10 cellular contexts compared by ENCODE assay signal in genomic region chr2:168470880-168471475, GRCh38. TPM values are rescaled to one million over a fixed set of nuclear protein-coding genes. Genes with fewer than 3 reads are reported as not detected.
DNase-seq lines count a peak whose midpoint lies in the region; ATAC-seq lines count a peak whose summit lies in the region.
"Had no signal": no experiment of that assay in that cellular context is flagged by ENCODE, and none has a peak within 500 bp of the region (broad histone marks: within the 10 kb centered on the region; RNA-seq: fewer than 3 reads in every experiment).

No MANE protein-coding gene starts in this region.

- peak; percentile 47 for ATAC-seq in GM21723 (IDR thresholded peaks at IDR 0.05; ENCODE audit: unreplicated experiment)
- no peak for ATAC-seq in naive thymus-derived CD8-positive, alpha-beta T cell

- peak overlapping the region in 9 of 10 donors; percentile 10 to 90 (median 59) for H3K27ac Mint-ChIP-seq in naive thymus-derived CD8-positive, alpha-beta T cell

- no peaks in the 10 kb centered on the region for H3K27me3 Mint-ChIP-seq in naive thymus-derived CD8-positive, alpha-beta T cell

- DNase-seq in NCI-H1694 treated with DMSO at 0.1 percent for 48 hours (lab: John Stamatoyannopoulos, UW), result peak; percentile 9
- no peak for DNase-seq in NCI-H1694 (lab: John Stamatoyannopoulos, UW)
- peak; percentile 92 for DNase-seq in NCI-H2171 treated with DMSO at 0.1 percent for 48 hours (lab: John Stamatoyannopoulos, UW)
- no peak for DNase-seq in naive thymus-derived CD8-positive, alpha-beta T cell
- DNase-seq in HCEC 1CT, result no peak
- DNase-seq in NCI-H1436 treated with DMSO at 0.1 percent for 48 hours (lab: John Stamatoyannopoulos, UW), result no peak
- DNase-seq in GF-D8 (lab: John Stamatoyannopoulos, UW), result no peak
- DNase-seq: activated T-cell treated with anti-CD3 and anti-CD28 coated beads for 4 hours, testis had no signal

- POLR2A ChIA-PET in naive thymus-derived CD8-positive, alpha-beta T cell (lab: Charles Lee), result interaction anchor here (1.9 kb wide), 1 partner anchor 19 kb away, joined by 6 read pairs; no protein-coding TSS in a partner anchor

- peak overlapping the region in 6 of 10 donors; percentile 8 to 62 (median 42) for H3K4me3 Mint-ChIP-seq in naive thymus-derived CD8-positive, alpha-beta T cell

- peaks cover 40 to 79% (median 66%) of the 10 kb centered on the region in 4 donors for H3K4me1 Mint-ChIP-seq in naive thymus-derived CD8-positive, alpha-beta T cell

- H3K9me3 Mint-ChIP-seq in naive thymus-derived CD8-positive, alpha-beta T cell, result no peaks in the 10 kb centered on the region

- peaks cover 0 to 3% (median 0%) of the 10 kb centered on the region in 3 donors for H3K36me3 Mint-ChIP-seq in naive thymus-derived CD8-positive, alpha-beta T cell

RNA-seq across cellular contexts. Expression of gene CERS6, which starts 14.9 kb away (rescaled TPM):
- total RNA-seq in naive thymus-derived CD8-positive, alpha-beta T cell, result 10 to 100 TPM; 28.9 to 29.3 TPM
- 10 to 100 TPM in 2 of 3 donors, 1 to 10 TPM in 1; 9.5 to 17.4 (median 10.8) TPM for polyA plus RNA-seq in naive thymus-derived CD8-positive, alpha-beta T cell

Comparison
In these comparisons a context has a peak if more than half of its experiments do, and no peak if none do; other contexts are left out.
1. DNase-seq: peak in NCI-H1694 treated with DMSO at 0.1 percent for 48 hours (single experiment) and NCI-H2171 treated with DMSO at 0.1 percent for 48 hours (single experiment); none in NCI-H1694 (single experiment), naive thymus-derived CD8-positive, alpha-beta T cell (0 of 10), HCEC 1CT (single experiment), NCI-H1436 treated with DMSO at 0.1 percent for 48 hours (single experiment) and GF-D8 (single experiment).